ENCODE assay signal across 18 cellular contexts in genomic region chr10:6143128-6143527, GRCh38. TPM values are rescaled to one million over a fixed set of nuclear protein-coding genes. Genes with fewer than 3 reads are reported as not detected.
DNase-seq lines count a peak whose midpoint lies in the region; ATAC-seq lines count a peak whose summit lies in the region.
"Had no signal": no experiment of that assay in that cellular context is flagged by ENCODE, and none has a peak within 500 bp of the region (broad histone marks: within the 10 kb centered on the region; RNA-seq: fewer than 3 reads in every experiment).

No MANE protein-coding gene starts in this region.

- CTCF ChIA-PET in activated CD8-positive, alpha-beta T cell treated with anti-CD3 and anti-CD28 coated beads, Interleukin-2, amount 10 ng/mL, durations not matched to agents 7 days and 5 days (lab: Charles Lee): interaction anchor here (1.0 to 1.3 kb wide), 2 partner anchors 8 to 57 kb away, joined by 5 to 8 read pairs; no protein-coding TSS in a partner anchor
- CTCF ChIA-PET in naive thymus-derived CD4-positive, alpha-beta T cell (lab: Charles Lee): interaction anchor here (0.6 to 1.5 kb wide), 2 partner anchors 17 to 258 kb away, joined by 3 read pairs; no protein-coding TSS in a partner anchor

- H3K4me3 ChIP-seq in naive thymus-derived CD4-positive, alpha-beta T cell (ENCODE audit: low read length): no peak overlapping the region
- H3K4me3 ChIP-seq: sigmoid colon, thyroid gland had no signal

- POLR2A ChIA-PET in activated CD8-positive, alpha-beta T cell treated with anti-CD3 and anti-CD28 coated beads, Interleukin-2, amount 10 ng/mL, durations not matched to agents 7 days and 5 days (lab: Charles Lee): no interaction called here
- POLR2A ChIA-PET in naive thymus-derived CD4-positive, alpha-beta T cell (lab: Charles Lee): interaction anchor here (0.6 kb wide), 2 partner anchors 51 to 125 kb away, joined by 3 read pairs; no protein-coding TSS in a partner anchor

- no peaks in the 10 kb centered on the region for H3K9me3 Mint-ChIP-seq in stimulated activated naive CD8-positive, alpha-beta T cell treated with anti-CD3 and anti-CD28 coated beads, Interleukin-15, Interleukin-2, amounts not matched to agents 100 ng/mL and 50 ng/mL, for 24 hours
- no peaks in the 10 kb centered on the region for H3K9me3 Mint-ChIP-seq in activated CD8-positive, alpha-beta T cell treated with anti-CD3 and anti-CD28 coated beads, Interleukin-2, amount 10 ng/mL, durations not matched to agents 7 days and 5 days (ENCODE audit: insufficient read depth)
- H3K9me3 Mint-ChIP-seq in naive thymus-derived CD4-positive, alpha-beta T cell: no peaks in the 10 kb centered on the region

- H3K27ac Mint-ChIP-seq in stimulated activated naive CD8-positive, alpha-beta T cell treated with anti-CD3 and anti-CD28 coated beads, Interleukin-15, Interleukin-2, amounts not matched to agents 100 ng/mL and 50 ng/mL, for 24 hours: no peak overlapping the region
- no peak overlapping the region for H3K27ac Mint-ChIP-seq in activated CD8-positive, alpha-beta T cell treated with anti-CD3 and anti-CD28 coated beads, Interleukin-2, amount 10 ng/mL, durations not matched to agents 7 days and 5 days
- H3K27ac Mint-ChIP-seq in naive thymus-derived CD4-positive, alpha-beta T cell: peak overlapping the region in 3 of 9 donors; percentile 38 to 78 (median 55)

- no peak for ATAC-seq in stimulated activated naive CD8-positive, alpha-beta T cell treated with anti-CD3 and anti-CD28 coated beads, Interleukin-15, Interleukin-2, amounts not matched to agents 100 U/mL and 50 U/mL, for 24 hours
- no peak for ATAC-seq in activated CD8-positive, alpha-beta T cell treated with anti-CD3 and anti-CD28 coated beads, Interleukin-2, amount 10 ng/mL, durations not matched to agents 7 days and 5 days
- ATAC-seq in naive thymus-derived CD4-positive, alpha-beta T cell: no peak

- DNase-seq in stimulated activated naive CD8-positive, alpha-beta T cell treated with anti-CD3 and anti-CD28 coated beads, Interleukin-15, Interleukin-2, amounts not matched to agents 100 U/mL and 50 U/mL, for 24 hours: no peak
- no peak for DNase-seq in activated CD8-positive, alpha-beta T cell treated with anti-CD3 and anti-CD28 coated beads, Interleukin-2, amount 10 ng/mL, durations not matched to agents 7 days and 5 days
- DNase-seq in naive thymus-derived CD4-positive, alpha-beta T cell: no peak
- DNase-seq in HPDE6-E6E7 (ENCODE audit: extremely low spot score) (no peak), DMS 273 (lab: John Stamatoyannopoulos, UW; ENCODE audit: unreplicated experiment) (no peak), occipital lobe (lab: John Stamatoyannopoulos, UW) (no peak)
- DNase-seq: activated CD4-positive, alpha-beta T cell treated with anti-CD3 and anti-CD28 coated beads, Interleukin-2, amount 50 U/mL, for 1 hour; activated gamma-delta T cell; BE2C; dermis blood vessel endothelial cell; HCEC 1CT; NCI-H187 treated with DMSO at 0.1 percent for 48 hours; NCI-H510A treated with DMSO at 0.1 percent for 48 hours; OCI-M1; sigmoid colon; stimulated activated CD4-positive, alpha-beta T cell treated with anti-CD3 and anti-CD28 coated beads, Interleukin-2, amount 100 ng/mL, for 48 hours; thyroid gland had no signal

- H3K4me3 Mint-ChIP-seq in stimulated activated naive CD8-positive, alpha-beta T cell treated with anti-CD3 and anti-CD28 coated beads, Interleukin-15, Interleukin-2, amounts not matched to agents 100 ng/mL and 50 ng/mL, for 24 hours: peak overlapping the region; percentile 35
- peak overlapping the region; percentile 28 for H3K4me3 Mint-ChIP-seq in activated CD8-positive, alpha-beta T cell treated with anti-CD3 and anti-CD28 coated beads, Interleukin-2, amount 10 ng/mL, durations not matched to agents 7 days and 5 days
- H3K4me3 Mint-ChIP-seq in naive thymus-derived CD4-positive, alpha-beta T cell: peak overlapping the region in 7 of 10 donors; percentile 23 to 92 (median 83)

- no peaks in the 10 kb centered on the region for H3K36me3 ChIP-seq in naive thymus-derived CD4-positive, alpha-beta T cell (ENCODE audit: control insufficient read depth in 2 of 3, insufficient read depth in 3 of 3, low read length in 3 of 3)
- H3K36me3 ChIP-seq: BE2C, sigmoid colon, thyroid gland had no signal

- H3K4me1 Mint-ChIP-seq in stimulated activated naive CD8-positive, alpha-beta T cell treated with anti-CD3 and anti-CD28 coated beads, Interleukin-15, Interleukin-2, amounts not matched to agents 100 ng/mL and 50 ng/mL, for 24 hours (ENCODE audit: low read depth): peaks cover 87% of the 10 kb centered on the region
- peaks cover 69% of the 10 kb centered on the region for H3K4me1 Mint-ChIP-seq in activated CD8-positive, alpha-beta T cell treated with anti-CD3 and anti-CD28 coated beads, Interleukin-2, amount 10 ng/mL, durations not matched to agents 7 days and 5 days (ENCODE audit: low read depth)
- H3K4me1 Mint-ChIP-seq in naive thymus-derived CD4-positive, alpha-beta T cell: peaks cover 39 to 65% (median 50%) of the 10 kb centered on the region in 7 donors

- H3K36me3 Mint-ChIP-seq in stimulated activated naive CD8-positive, alpha-beta T cell treated with anti-CD3 and anti-CD28 coated beads, Interleukin-15, Interleukin-2, amounts not matched to agents 100 ng/mL and 50 ng/mL, for 24 hours (ENCODE audit: low read depth): peaks cover 3% of the 10 kb centered on the region
- H3K36me3 Mint-ChIP-seq in activated CD8-positive, alpha-beta T cell treated with anti-CD3 and anti-CD28 coated beads, Interleukin-2, amount 10 ng/mL, durations not matched to agents 7 days and 5 days (ENCODE audit: low read depth): peaks cover 17% of the 10 kb centered on the region
- peaks cover 0 to 8% (median 0%) of the 10 kb centered on the region in 5 donors for H3K36me3 Mint-ChIP-seq in naive thymus-derived CD4-positive, alpha-beta T cell

- no peak overlapping the region for H3K27ac ChIP-seq in naive thymus-derived CD4-positive, alpha-beta T cell (ENCODE audit: low read depth, low read length)
- H3K27ac ChIP-seq: sigmoid colon, thyroid gland had no signal

- no peaks in the 10 kb centered on the region for H3K27me3 ChIP-seq in naive thymus-derived CD4-positive, alpha-beta T cell (ENCODE audit: control insufficient read depth in 2 of 2, insufficient read depth in 2 of 2, low read length in 2 of 2)
- H3K27me3 ChIP-seq: thyroid gland had no signal

- H3K4me1 ChIP-seq in naive thymus-derived CD4-positive, alpha-beta T cell (ENCODE audit: control insufficient read depth in 2 of 2, insufficient read depth in 2 of 2, low read length in 2 of 2): peaks cover 24 to 31% of the 10 kb centered on the region in 2 donors
- H3K4me1 ChIP-seq: BE2C had no signal

- H3K27me3 Mint-ChIP-seq in stimulated activated naive CD8-positive, alpha-beta T cell treated with anti-CD3 and anti-CD28 coated beads, Interleukin-15, Interleukin-2, amounts not matched to agents 100 ng/mL and 50 ng/mL, for 24 hours: peaks cover 17% of the 10 kb centered on the region
- peaks cover 2% of the 10 kb centered on the region for H3K27me3 Mint-ChIP-seq in activated CD8-positive, alpha-beta T cell treated with anti-CD3 and anti-CD28 coated beads, Interleukin-2, amount 10 ng/mL, durations not matched to agents 7 days and 5 days (ENCODE audit: low read depth)
- peaks cover 0 to 12% (median 0%) of the 10 kb centered on the region in 5 donors for H3K27me3 Mint-ChIP-seq in naive thymus-derived CD4-positive, alpha-beta T cell

- intact Hi-C loops in naive thymus-derived CD4-positive, alpha-beta T cell (cut with micrococcal nuclease): loop anchor here in 1 of 2 donors (5.0 kb wide), 1 partner anchor 331 kb away; the partner anchor contains the start of gene GDI2

- no peaks in the 10 kb centered on the region for H3K9me3 ChIP-seq in naive thymus-derived CD4-positive, alpha-beta T cell (ENCODE audit: control insufficient read depth in 2 of 3, low read length in 3 of 3)
- H3K9me3 ChIP-seq: BE2C, sigmoid colon, thyroid gland had no signal

RNA-seq across cellular contexts. Expression of gene RBM17, which starts 54.3 kb away (rescaled TPM):
- 100 to 1,000 TPM; 213 to 217 TPM for total RNA-seq in activated CD8-positive, alpha-beta T cell treated with anti-CD3 and anti-CD28 coated beads, Interleukin-2, amount 10 ng/mL, durations not matched to agents 7 days and 5 days
- 100 to 1,000 TPM; 120 to 158 (median 127) TPM for total RNA-seq in naive thymus-derived CD4-positive, alpha-beta T cell
- 10 to 100 TPM; 66.6 to 83.0 TPM for polyA plus RNA-seq in naive thymus-derived CD4-positive, alpha-beta T cell
- total RNA-seq in occipital lobe: 38.2 TPM

RNA-seq across cellular contexts. Expression of gene PFKFB3, which starts 59.6 kb away (rescaled TPM):
- total RNA-seq in activated CD8-positive, alpha-beta T cell treated with anti-CD3 and anti-CD28 coated beads, Interleukin-2, amount 10 ng/mL, durations not matched to agents 7 days and 5 days: 10 to 100 TPM; 93.0 to 97.3 TPM
- 100 to 1,000 TPM in 1 of 5 experiments, 10 to 100 TPM in 4; 65.9 to 129 (median 80.5) TPM for total RNA-seq in naive thymus-derived CD4-positive, alpha-beta T cell
- 10 to 100 TPM in 1 of 2 donors, 1 to 10 TPM in 1; 2.3 to 13.0 TPM for polyA plus RNA-seq in naive thymus-derived CD4-positive, alpha-beta T cell
- total RNA-seq in occipital lobe: 21.4 TPM

Comparison
In these comparisons a context has a peak if more than half of its experiments do, and no peak if none do; other contexts are left out.
1. H3K4me3 Mint-ChIP-seq: peak in every context shown above with its lines; median percentile 83 in naive thymus-derived CD4-positive, alpha-beta T cell; 35 in stimulated activated naive CD8-positive, alpha-beta T cell treated with anti-CD3 and anti-CD28 coated beads, Interleukin-15, Interleukin-2, amounts not matched to agents 100 ng/mL and 50 ng/mL, for 24 hours; 28 in activated CD8-positive, alpha-beta T cell treated with anti-CD3 and anti-CD28 coated beads, Interleukin-2, amount 10 ng/mL, durations not matched to agents 7 days and 5 days.